ENCODE assay signal across 23 cellular contexts in genomic region chr14:85088231-85088630, GRCh38.
DNase-seq lines count a peak whose midpoint lies in the region; ATAC-seq, FAIRE-seq and TF ChIP-seq lines count a peak whose summit lies in the region.
"Had no signal": no experiment of that assay in that cellular context is flagged by ENCODE, and none has a peak within 500 bp of the region (broad histone marks: within the 10 kb centered on the region; RNA-seq: fewer than 3 reads in every experiment).

No MANE protein-coding gene starts in this region.

- no peak for FAIRE-seq in H1 (lab: Jason Lieb, UNC)

- H4K91ac ChIP-seq in IMR-90 (ENCODE audit: insufficient read depth, low read depth, low read length): no peak overlapping the region
- H4K91ac ChIP-seq in H1 (replicated peaks; ENCODE audit: insufficient read length, low read length): no peak overlapping the region

- H3K4me1 ChIP-seq in IMR-90 (ENCODE audit: control insufficient read depth, insufficient read depth, low read length): no peaks in the 10 kb centered on the region
- H3K4me1 ChIP-seq in H1 (replicated peaks in 1 of 4; ENCODE audit: control insufficient read depth in 3 of 4, insufficient read depth in 4 of 4, low read length in 3 of 4): no peaks in the 10 kb centered on the region
- no peaks in the 10 kb centered on the region for H3K4me1 ChIP-seq in upper lobe of right lung
- no peaks in the 10 kb centered on the region for H3K4me1 ChIP-seq in esophagus muscularis mucosa
- H3K4me1 ChIP-seq: parathyroid adenoma, right lobe of liver had no signal

- H3K4me3 ChIP-seq in IMR-90 (ENCODE audit: insufficient read depth, low read depth, low read length) (no peak overlapping the region), H1 (ENCODE audit: extremely low read depth in 1 of 4, insufficient read depth in 2 of 4, low read depth in 3 of 4, low read length in 4 of 4) (no peak overlapping the region), upper lobe of right lung (no peak overlapping the region), esophagus muscularis mucosa (no peak overlapping the region)
- H3K4me3 ChIP-seq: right lobe of liver had no signal

- H4K20me1 ChIP-seq in IMR-90 (ENCODE audit: insufficient read depth, low read length) (no peaks in the 10 kb centered on the region), H1 (replicated peaks in 1 of 2; ENCODE audit: control insufficient read depth in 1 of 2, insufficient read depth in 2 of 2, low read length in 2 of 2) (no peaks in the 10 kb centered on the region)

- H3K27ac ChIP-seq in IMR-90 (ENCODE audit: insufficient read depth, low read length): no peak overlapping the region
- no peak overlapping the region for H3K27ac ChIP-seq in H1 (ENCODE audit: low read depth, low read length)
- H3K27ac ChIP-seq in upper lobe of right lung: no peak overlapping the region
- H3K27ac ChIP-seq in esophagus muscularis mucosa (replicated peaks in 1 of 4): no peak overlapping the region
- H3K27ac ChIP-seq: parathyroid adenoma, right lobe of liver had no signal

- H3K56ac ChIP-seq in IMR-90 (ENCODE audit: extremely low read depth, insufficient read depth, low read length): no peak overlapping the region
- no peak overlapping the region for H3K56ac ChIP-seq in H1 (replicated peaks; ENCODE audit: insufficient read length, low read depth, low read length)

- no peak overlapping the region for H2BK12ac ChIP-seq in H1 (ENCODE audit: low read depth, low read length)

- DNase-seq in IMR-90: no peak
- no peak for DNase-seq in H1 (ENCODE audit: low read depth in 1 of 2, low spot score in 2 of 2)
- peak; percentile 7 for DNase-seq in kidney tubule cell (ENCODE audit: low spot score)
- DNase-seq in upper lobe of right lung: no peak
- DNase-seq in esophagus muscularis mucosa (ENCODE audit: extremely low spot score): no peak
- DNase-seq in Kasumi-1 (lab: John Stamatoyannopoulos, UW): no peak
- DNase-seq: activated CD4-positive, CD25-positive, alpha-beta regulatory T cell treated with anti-CD3 and anti-CD28 coated beads, Interleukin-2, amount 50 U/mL, for 72 hours; activated naive CD4-positive, alpha-beta T cell treated with anti-CD3 and anti-CD28 coated beads for 36 hours; activated T-cell treated with anti-CD3 and anti-CD28 coated beads, Interleukin-2, amount 50 U/mL, for 72 hours; anterior cingulate cortex; CD4-positive, alpha-beta memory T cell; head of caudate nucleus; left colon; naive thymus-derived CD8-positive, alpha-beta T cell; NCI-H1092; NCI-H1930; NCI-H2227 treated with DMSO at 0.1 percent for 48 hours; NCI-H82; OCI-M1; right lobe of liver; Right ventricle myocardium superior had no signal

- H3K9me3 ChIP-seq in IMR-90 (ENCODE audit: control insufficient read depth, insufficient read depth, low read length): no peaks in the 10 kb centered on the region
- no peaks in the 10 kb centered on the region for H3K9me3 ChIP-seq in H1 (ENCODE audit: insufficient read depth in 2 of 2, low read depth in 1 of 2, low read length in 1 of 2)
- H3K9me3 ChIP-seq in upper lobe of right lung: no peaks in the 10 kb centered on the region
- H3K9me3 ChIP-seq in esophagus muscularis mucosa: no peaks in the 10 kb centered on the region
- H3K9me3 ChIP-seq: right lobe of liver had no signal

- H2AK5ac ChIP-seq in IMR-90 (ENCODE audit: low read depth, low read length) (no peak overlapping the region), H1 (ENCODE audit: low read depth, low read length) (no peak overlapping the region)

- in situ Hi-C loops in IMR-90 (cut with MboI; ENCODE audit: low sequenced_read_pairs): no loop called here

- H2BK20ac ChIP-seq in IMR-90 (ENCODE audit: low read depth, low read length) (no peak overlapping the region), H1 (ENCODE audit: low read length) (no peak overlapping the region)

- H3K23ac ChIP-seq in IMR-90 (ENCODE audit: low read depth, low read length): no peak overlapping the region
- no peak overlapping the region for H3K23ac ChIP-seq in H1 (ENCODE audit: insufficient read length)

- POLR2A ChIA-PET in IMR-90 (lab: Charles Lee; ENCODE audit: unreplicated experiment) (no interaction called here), H1 (lab: Charles Lee; ENCODE audit: partially characterized antibody) (no interaction called here)

- H3K9ac ChIP-seq in IMR-90 (ENCODE audit: low read depth, low read length): no peak overlapping the region
- H3K9ac ChIP-seq in H1 (replicated peaks in 1 of 4; ENCODE audit: extremely low read depth in 1 of 4, low read depth in 3 of 4, low read length in 3 of 4): no peak overlapping the region
- H3K9ac ChIP-seq: parathyroid adenoma had no signal

- H2BK5ac ChIP-seq in IMR-90 (ENCODE audit: low read depth, low read length, poor library complexity, severe bottlenecking): no peak overlapping the region
- no peak overlapping the region for H2BK5ac ChIP-seq in H1 (ENCODE audit: low read depth, low read length)

- H2BK15ac ChIP-seq in IMR-90 (ENCODE audit: low read depth, low read length) (no peak overlapping the region), H1 (ENCODE audit: low read length) (no peak overlapping the region)

- no peak overlapping the region for H3K18ac ChIP-seq in IMR-90 (ENCODE audit: low read depth, low read length)
- H3K18ac ChIP-seq in H1 (ENCODE audit: extremely low read depth, low read length): no peak overlapping the region

- no peaks in the 10 kb centered on the region for H3K79me2 ChIP-seq in H1 (ENCODE audit: control insufficient read depth in 1 of 2, insufficient read depth in 2 of 2, low read length in 2 of 2)
- H3K79me2 ChIP-seq: parathyroid adenoma had no signal

- H3K36me3 ChIP-seq in IMR-90 (ENCODE audit: control insufficient read depth, insufficient read depth, low read length) (no peaks in the 10 kb centered on the region), H1 (ENCODE audit: control insufficient read depth in 2 of 4, insufficient read depth in 4 of 4, low read length in 3 of 4) (no peaks in the 10 kb centered on the region), upper lobe of right lung (no peaks in the 10 kb centered on the region), esophagus muscularis mucosa (no peaks in the 10 kb centered on the region)
- H3K36me3 ChIP-seq: right lobe of liver had no signal

- H2AFZ ChIP-seq in IMR-90 (replicated peaks; ENCODE audit: low read length, poor library complexity): no peak overlapping the region
- 0 out of 2 replicates have a peak overlapping the region, but pooled peaks have one; percentile 9 for H2AFZ ChIP-seq in H1 (ENCODE audit: low read length)
- H2AFZ ChIP-seq: parathyroid adenoma had no signal

- H3K79me1 ChIP-seq in IMR-90 (ENCODE audit: low read depth in 1 of 2, low read length in 2 of 2): no peaks in the 10 kb centered on the region
- no peaks in the 10 kb centered on the region for H3K79me1 ChIP-seq in H1 (ENCODE audit: low read depth, low read length)

- WGBS in IMR-90 (ENCODE audit: extremely low coverage in 2 of 2, insufficient read length in 1 of 2), 2 experiments: no CpG with 5 or more reads among the region's 2 CpGs
- WGBS in H1 (ENCODE audit: extremely low coverage in 1 of 2, insufficient coverage in 1 of 2, insufficient read length in 1 of 2, insufficient replicate concordance in 2 of 2, low coverage in 1 of 2, low lambda C conversion rate in 2 of 2, missing lambda C conversion rate in 1 of 2), 2 experiments: 91% methylated on average over 2 of the region's 2 CpGs; no CpG with 5 or more reads in 1 of the 2 experiments
- WGBS in esophagus muscularis mucosa: 79% methylated on average over 2 of the region's 2 CpGs

- no peak overlapping the region for H3K4ac ChIP-seq in IMR-90 (ENCODE audit: low read depth, low read length)
- no peak overlapping the region for H3K4ac ChIP-seq in H1 (replicated peaks; ENCODE audit: insufficient read length, low read depth, low read length)

- H3K27me3 ChIP-seq in IMR-90 (ENCODE audit: control insufficient read depth, insufficient read depth, low read length) (no peaks in the 10 kb centered on the region), H1 (replicated peaks in 1 of 4; ENCODE audit: control insufficient read depth in 3 of 4, extremely low read depth in 1 of 4, insufficient read depth in 3 of 4, low read length in 3 of 4) (no peaks in the 10 kb centered on the region), upper lobe of right lung (no peaks in the 10 kb centered on the region), esophagus muscularis mucosa (no peaks in the 10 kb centered on the region)
- H3K27me3 ChIP-seq: right lobe of liver had no signal

- no peak for TF ChIP-seq RAD21 in IMR-90 (IDR thresholded peaks at IDR 0.05; ENCODE audit: low read length)
- no peak for TF ChIP-seq RAD21 in H1 (IDR thresholded peaks at IDR 0.05 in 1 of 2, conservative IDR thresholded peaks at IDR 0.05 in 1 of 2; ENCODE audit: low read depth in 2 of 2, low read length in 2 of 2)

- no peak overlapping the region for H2BK120ac ChIP-seq in IMR-90 (ENCODE audit: low read depth, low read length)
- H2BK120ac ChIP-seq in H1 (replicated peaks; ENCODE audit: low read depth, low read length): no peak overlapping the region

- H4K5ac ChIP-seq in IMR-90 (ENCODE audit: low read depth, low read length): no peak overlapping the region; the same call in 1 of the 2 replicates
- no peak overlapping the region for H4K5ac ChIP-seq in H1 (ENCODE audit: insufficient read length, low read depth, low read length)

- ATAC-seq in IMR-90 (ENCODE audit: low read depth): no peak
- ATAC-seq in upper lobe of right lung: peak; percentile 17
- ATAC-seq in GM19397 (IDR thresholded peaks at IDR 0.05; ENCODE audit: unreplicated experiment): no peak
- ATAC-seq: activated T-cell treated with anti-CD3 and anti-CD28 coated beads, Interleukin-2, amount 50 U/mL, for 72 hours; left colon; naive thymus-derived CD8-positive, alpha-beta T cell; right lobe of liver had no signal

- no peak overlapping the region for H3K4me2 ChIP-seq in IMR-90 (ENCODE audit: low read depth, low read length)
- no peak overlapping the region for H3K4me2 ChIP-seq in H1 (ENCODE audit: insufficient read depth in 1 of 2, low read depth in 2 of 2, low read length in 2 of 2)

- H3K23me2 ChIP-seq in H1 (ENCODE audit: low read depth, low read length): no peaks in the 10 kb centered on the region

- no peak overlapping the region for H2AK9ac ChIP-seq in IMR-90 (replicated peaks; ENCODE audit: low read depth, low read length, poor library complexity)

- intact Hi-C loops in IMR-90 (cut with micrococcal nuclease) (loop anchor here (10.0 kb wide), 1 partner anchor 437 kb away; no protein-coding TSS in a partner anchor), upper lobe of right lung (cut with DNase I) (no loop called here), esophagus muscularis mucosa (cut with DNase I) (no loop called here)

- H3K14ac ChIP-seq in IMR-90 (replicated peaks; ENCODE audit: low read depth, low read length) (no peak overlapping the region), H1 (ENCODE audit: insufficient read length) (no peak overlapping the region)

- dilution Hi-C loops in IMR-90 (cut with HindIII; ENCODE audit: low sequenced_read_pairs, unreplicated experiment): no loop called here

- CTCF ChIA-PET in IMR-90 (lab: Yijun Ruan, JAX): no interaction called here
- CTCF ChIA-PET in H1 (lab: Charles Lee; ENCODE audit: partially characterized antibody): interaction anchor here (1.0 kb wide), 1 partner anchor 110 kb away, joined by 3 read pairs; no protein-coding TSS in a partner anchor

- BruUV-seq in IMR-90 (replicated peaks; lab: Mats Ljungman, UMichigan): no TSS peak

- no peaks in the 10 kb centered on the region for H3K9me1 ChIP-seq in IMR-90 (ENCODE audit: insufficient read depth, low read length)

- TF ChIP-seq CTCF in IMR-90 (conservative IDR thresholded peaks at IDR 0.05; ENCODE audit: low read depth, low read length) (no peak), H1 (IDR thresholded peaks at IDR 0.05; ENCODE audit: control extremely low read depth in 1 of 3, insufficient read depth in 1 of 3, low read depth in 1 of 3, low read length in 3 of 3) (no peak), upper lobe of right lung (IDR thresholded peaks at IDR 0.05) (no peak), esophagus muscularis mucosa (IDR thresholded peaks at IDR 0.05) (no peak)

- H4K8ac ChIP-seq in IMR-90 (ENCODE audit: low read depth in 2 of 2, low read length in 2 of 2) (no peak overlapping the region), H1 (ENCODE audit: extremely low read depth, insufficient read depth, low read length) (no peak overlapping the region)

- TF ChIP-seq EP300 in H1 (IDR thresholded peaks at IDR 0.05; ENCODE audit: borderline replicate concordance in 1 of 2, low read depth in 2 of 2, low read length in 2 of 2) (no peak), esophagus muscularis mucosa (IDR thresholded peaks at IDR 0.05) (no peak)

- no peak for TF ChIP-seq POLR2A in IMR-90 (IDR thresholded peaks at IDR 0.05; ENCODE audit: low read depth, low read length)
- TF ChIP-seq POLR2A in H1 (IDR thresholded peaks at IDR 0.05; ENCODE audit: control extremely low read depth in 1 of 2, low read depth in 2 of 2, low read length in 2 of 2): no peak
- TF ChIP-seq POLR2A in esophagus muscularis mucosa (IDR thresholded peaks at IDR 0.05; ENCODE audit: low read depth): no peak
